In the genomic region with DNA sequence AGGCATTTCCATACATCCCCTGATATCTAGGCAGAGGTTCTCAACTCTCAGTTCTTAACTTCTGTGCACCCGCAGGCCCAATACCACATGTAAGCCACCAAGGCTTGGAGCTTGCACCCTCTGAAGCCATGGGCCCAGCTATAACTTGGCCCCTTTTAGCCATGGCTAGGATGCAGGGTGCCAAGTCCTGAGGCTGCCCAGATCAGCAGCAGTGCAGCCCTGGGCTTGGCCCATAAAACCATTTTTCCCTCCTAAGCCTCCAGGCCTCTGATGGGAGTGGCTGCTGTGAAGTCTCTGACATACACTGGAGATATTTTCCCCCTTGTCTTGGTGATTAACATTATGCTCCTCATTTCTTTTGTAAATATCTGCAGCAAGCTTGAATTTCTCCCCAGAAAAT, we compare ENCODE assay signal across 11 cellular contexts.
"Had no signal": no experiment of that assay in that cellular context is flagged by ENCODE, and none has a peak within 500 bp of the region (broad histone marks: within the 10 kb centered on the region; RNA-seq: fewer than 3 reads in every experiment).

No MANE protein-coding gene starts in this region.

- H3K4me1 ChIP-seq: HAP-1 had no signal

- FAIRE-seq: H1, H54 had no signal

- H3K36me3 ChIP-seq: HAP-1 had no signal

- DNase-seq: GM23248, GOT3, H7, H9, HCEC 1CT, HFFc6 had no signal

- H3K9me3 ChIP-seq: HAP-1 had no signal

- H3K4me3 ChIP-seq: GM23248, GM23338, HAP-1 had no signal

- ATAC-seq: GM23338, HCT116 had no signal

- H3K4me2 ChIP-seq: GM23338 had no signal

- H2AFZ ChIP-seq: GM23248, GM23338 had no signal

- H3K27ac ChIP-seq: GM23248 had no signal
